Comparison of ENCODE assay signal across 1 cellular context in genomic region chr1:93631626-93632365, GRCh38.
TF ChIP-seq lines count a peak whose summit lies in the region.

No MANE protein-coding gene starts in this region.

TF ChIP-seq in H1, 55 proteins besides CTCF, POLR2A, EP300 and RAD21:
- TF ChIP-seq GABPA (IDR thresholded peaks at IDR 0.05; ENCODE audit: borderline replicate concordance, insufficient read depth, low read length) (no peak), TCF12 (IDR thresholded peaks at IDR 0.05; ENCODE audit: low read depth, low read length) (no peak), MAFK (IDR thresholded peaks at IDR 0.05; ENCODE audit: low read depth, low read length) (no peak), TEAD4 (IDR thresholded peaks at IDR 0.05; ENCODE audit: low read depth, low read length) (no peak), TAF1 (IDR thresholded peaks at IDR 0.05; ENCODE audit: low read depth, low read length) (no peak)
